19 cellular contexts compared by ENCODE assay signal in genomic region chr7:40372031-40372430, GRCh38.
A peak's percentile ranks its signal among the peaks of the same experiment; 100 is the strongest.
DNase-seq lines count a peak whose midpoint lies in the region; FAIRE-seq and TF ChIP-seq lines count a peak whose summit lies in the region.
"Had no signal": no experiment of that assay in that cellular context is flagged by ENCODE, and none has a peak within 500 bp of the region (broad histone marks: within the 10 kb centered on the region; RNA-seq: fewer than 3 reads in every experiment).

No MANE protein-coding gene starts in this region.

- H3K4me3 ChIP-seq in GM23248 (no peak overlapping the region), bronchial epithelial cell (ENCODE audit: low read depth, low read length) (no peak overlapping the region)
- H3K4me3 ChIP-seq: SK-N-MC had no signal

- H3K9me3 ChIP-seq in GM23248 (ENCODE audit: low read depth) = no peaks in the 10 kb centered on the region
- H3K9me3 ChIP-seq: Caco-2 had no signal

- no peak for TF ChIP-seq CTCF in bronchial epithelial cell (IDR thresholded peaks at IDR 0.05; ENCODE audit: insufficient read depth, low read length, severe bottlenecking)
- no peak for TF ChIP-seq CTCF in GM13976 (IDR thresholded peaks at IDR 0.05; ENCODE audit: borderline replicate concordance, control extremely low read depth, extremely low read depth, insufficient read depth, missing control alignments)

- no peak for TF ChIP-seq POLR2A in GM12892 (IDR thresholded peaks at IDR 0.05; ENCODE audit: low read depth, low read length)

- DNase-seq in ACHN = peak; percentile 15
- peak; percentile 8 for DNase-seq in GM23248
- peak; percentile 34 for DNase-seq in bronchial epithelial cell (ENCODE audit: low read depth)
- DNase-seq in glomerular visceral epithelial cell (ENCODE audit: extremely low spot score) = peak; percentile 3
- no peak for DNase-seq in NCI-H1694 (lab: John Stamatoyannopoulos, UW)
- no peak for DNase-seq in GM13976 (ENCODE audit: low spot score)
- DNase-seq in amygdala (lab: John Stamatoyannopoulos, UW) = no peak
- no peak for DNase-seq in GM12892 (ENCODE audit: insufficient read length)
- DNase-seq: Caco-2; CD4-positive, alpha-beta T cell; Kasumi-1; NCI-H1105; NCI-H1694 treated with DMSO at 0.1 percent for 48 hours; NCI-H510A; NCI-H82; OCI-M1; SHP77 had no signal

- H4K20me1 ChIP-seq in GM23248 (ENCODE audit: insufficient read depth) = no peaks in the 10 kb centered on the region

- H3K27me3 ChIP-seq in GM23248 (replicated peaks; ENCODE audit: insufficient read depth) (no peaks in the 10 kb centered on the region), bronchial epithelial cell (ENCODE audit: control insufficient read depth, insufficient read depth, low read length) (no peaks in the 10 kb centered on the region)

- no peaks in the 10 kb centered on the region for H3K9me2 ChIP-seq in GM23248 (ENCODE audit: insufficient read depth)

- H3K9ac ChIP-seq in GM23248 = no peak overlapping the region

- H3K36me3 ChIP-seq in GM23248 (ENCODE audit: low read depth) (no peaks in the 10 kb centered on the region), bronchial epithelial cell (ENCODE audit: control insufficient read depth, insufficient read depth, low read length) (no peaks in the 10 kb centered on the region)

- 29 to 30% methylated on average over 3 of the region's 3 CpGs for WGBS in GM23248 (ENCODE audit: low coverage in 1 of 2, low lambda C conversion rate in 2 of 2, missing lambda C conversion rate in 2 of 2), 2 experiments

- no peaks in the 10 kb centered on the region for H3F3A ChIP-seq in GM23248 (ENCODE audit: insufficient read depth)

- in situ Hi-C loops in ACHN (cut with HindIII; ENCODE audit: low pct_ligation_motif_present, low pct_unique_long_range_greater_than_20kb, low sequenced_read_pairs) = no loop called here
- in situ Hi-C loops in GM23248 (cut with MboI) = no loop called here
- in situ Hi-C loops in GM13976 (cut with MboI; ENCODE audit: low sequenced_read_pairs, unreplicated experiment) = no loop called here

- FAIRE-seq in bronchial epithelial cell (lab: Jason Lieb, UNC) (no peak), GM12892 (lab: Jason Lieb, UNC) (no peak)

- no peak overlapping the region for H3K27ac ChIP-seq in GM23248
- H3K27ac ChIP-seq: 22Rv1, SK-N-MC had no signal

- H3K79me2 ChIP-seq in GM23248 (ENCODE audit: insufficient read depth) = no peaks in the 10 kb centered on the region

- peak overlapping the region; percentile 30 for H3K4me2 ChIP-seq in GM23248 (ENCODE audit: unreplicated experiment)

- H2AFZ ChIP-seq in GM23248 = peak overlapping the region; percentile 37; the same call in 1 of the 2 replicates

- H3K4me1 ChIP-seq in GM23248 (ENCODE audit: insufficient read depth) = peaks cover 8% of the 10 kb centered on the region; the same call in 1 of the 2 replicates
- H3K4me1 ChIP-seq: Caco-2 had no signal

Comparison
In these comparisons a context has a peak if more than half of its experiments do, and no peak if none do; other contexts are left out.
1. DNase-seq: peak in ACHN (single experiment), GM23248 (single experiment), bronchial epithelial cell (single experiment) and glomerular visceral epithelial cell (single experiment); none in NCI-H1694 (single experiment), GM13976 (single experiment), amygdala (0 of 56) and GM12892 (single experiment).